ENCODE assay signal across 16 cellular contexts in genomic region chr9:77092536-77092935, GRCh38.
DNase-seq lines count a peak whose midpoint lies in the region; ATAC-seq and TF ChIP-seq lines count a peak whose summit lies in the region.
"Had no signal": no experiment of that assay in that cellular context is flagged by ENCODE, and none has a peak within 500 bp of the region (broad histone marks: within the 10 kb centered on the region; RNA-seq: fewer than 3 reads in every experiment).

No MANE protein-coding gene starts in this region.

- H3K4me3 ChIP-seq in fibroblast of pulmonary artery (replicated peaks; ENCODE audit: low read depth, low read length) = no peak overlapping the region
- H3K4me3 ChIP-seq in skeletal muscle cell (ENCODE audit: low read depth, low read length) = no peak overlapping the region

- intact Hi-C loops in left cardiac atrium (cut with DNase I) = no loop called here

- ATAC-seq in left cardiac atrium (no peak), HG02973 (IDR thresholded peaks at IDR 0.05; ENCODE audit: unreplicated experiment) (no peak)

- TF ChIP-seq CTCF in fibroblast of pulmonary artery (IDR thresholded peaks at IDR 0.05; ENCODE audit: low read length, missing control alignments) = no peak

- peak; percentile 51 for DNase-seq in GM04503 (ENCODE audit: low read depth)
- DNase-seq in NCI-H460 (ENCODE audit: extremely low read depth, low read depth) = peak; percentile 37
- DNase-seq in fibroblast of pulmonary artery (ENCODE audit: low read depth) = peak; percentile 4
- peak; percentile 5 for DNase-seq in skeletal muscle cell (ENCODE audit: low read depth)
- no peak for DNase-seq in left cardiac atrium
- no peak for DNase-seq in activated naive CD4-positive, alpha-beta T cell treated with Interleukin-2 at 50 U/mL for 16 hours
- DNase-seq: activated CD4-positive, alpha-beta memory T cell treated with anti-CD3 and anti-CD28 coated beads for 36 hours; activated gamma-delta T cell; central memory CD4-positive, alpha-beta T cell; COR-L47; NCI-H146; NCI-H69; occipital lobe; Right ventricle myocardium superior; substantia nigra had no signal

Comparison
In these comparisons a context has a peak if more than half of its experiments do, and no peak if none do; other contexts are left out.
1. DNase-seq: peak in GM04503 (single experiment), NCI-H460 (single experiment), fibroblast of pulmonary artery (single experiment) and skeletal muscle cell (single experiment); none in left cardiac atrium (single experiment) and activated naive CD4-positive, alpha-beta T cell treated with Interleukin-2 at 50 U/mL for 16 hours (single experiment).